ENCODE assay signal across 8 cellular contexts in genomic region chr11:35082322-35083180, GRCh38. TPM values are rescaled to one million over a fixed set of nuclear protein-coding genes. Genes with fewer than 3 reads are reported as not detected.
DNase-seq lines count a peak whose midpoint lies in the region; ATAC-seq and TF ChIP-seq lines count a peak whose summit lies in the region.

No MANE protein-coding gene starts in this region.

- H2AFZ ChIP-seq in DND-41 (ENCODE audit: low read depth, low read length) = no peak overlapping the region

- H3K27me3 ChIP-seq in DND-41 (ENCODE audit: insufficient read depth, low read length, poor library complexity) = no peaks in the 10 kb centered on the region
- H3K27me3 ChIP-seq in lower lobe of right lung (ENCODE audit: low read depth) = no peaks in the 10 kb centered on the region

- peaks cover 25% of the 10 kb centered on the region for H3K36me3 Mint-ChIP-seq in central memory CD8-positive, alpha-beta T cell (ENCODE audit: insufficient read depth)
- H3K36me3 Mint-ChIP-seq in glutamatergic neuron (ENCODE audit: unreplicated experiment) = no peaks in the 10 kb centered on the region

- H3K27ac ChIP-seq in DND-41 (ENCODE audit: low read length) (peak overlapping the region; percentile 43; the same call in 1 of the 2 replicates), lower lobe of right lung (peak overlapping the region; percentile 81)

- TF ChIP-seq CTCF in DND-41 (IDR thresholded peaks at IDR 0.05; ENCODE audit: borderline replicate concordance, extremely low read depth, low read length, poor library complexity, severe bottlenecking) = no peak
- no peak for TF ChIP-seq CTCF in lower lobe of right lung (IDR thresholded peaks at IDR 0.05)
- no peak for TF ChIP-seq CTCF in glutamatergic neuron (IDR thresholded peaks at IDR 0.05; ENCODE audit: partially characterized antibody, unreplicated experiment)

- peak; percentile 87 for DNase-seq in DND-41
- peak in 64 of 76 experiments; percentile 5 to 76 (median 48) for DNase-seq in HUDEP-2 (lab: John Stamatoyannopoulos, UW; ENCODE audit: unreplicated experiment in 76 of 76)
- DNase-seq in central memory CD8-positive, alpha-beta T cell (ENCODE audit: low spot score in 2 of 2) = peak; percentile 72 to 91
- peak; percentile 89 for DNase-seq in lower lobe of right lung
- DNase-seq in stimulated activated CD8-positive, alpha-beta memory T cell treated with anti-CD3 and anti-CD28 coated beads, Interleukin-4, amount 100 ng/mL, for 4 hours (ENCODE audit: low read depth in 2 of 2, low spot score in 1 of 2) = peak; percentile 62 to 73
- no peak for DNase-seq in glutamatergic neuron

- peaks cover 83% of the 10 kb centered on the region for H3K4me1 Mint-ChIP-seq in central memory CD8-positive, alpha-beta T cell
- H3K4me1 Mint-ChIP-seq in glutamatergic neuron (ENCODE audit: low read depth, unreplicated experiment) = no peaks in the 10 kb centered on the region

- intact Hi-C loops in lower lobe of right lung (cut with DNase I) = no loop called here

- H3K9me3 ChIP-seq in DND-41 (ENCODE audit: insufficient read depth, low read length, severe bottlenecking) (no peaks in the 10 kb centered on the region), lower lobe of right lung (no peaks in the 10 kb centered on the region)

- peak overlapping the region; percentile 98 for H3K27ac Mint-ChIP-seq in central memory CD8-positive, alpha-beta T cell (ENCODE audit: low read depth)
- H3K27ac Mint-ChIP-seq in glutamatergic neuron (ENCODE audit: unreplicated experiment) = no peak overlapping the region

- ATAC-seq in DND-41 (ENCODE audit: insufficient read depth, low read depth) (peak; percentile 81), GM21528 (IDR thresholded peaks at IDR 0.05; ENCODE audit: low FRiP score, unreplicated experiment) (peak; percentile 74), lower lobe of right lung (peak; percentile 85 to 93)
- ATAC-seq in activated CD4-positive, CD25-positive, alpha-beta regulatory T cell treated with anti-CD3 and anti-CD28 coated beads, Interleukin-2, amount 50 U/mL, for 24 hours = peak; percentile 68 to 74
- peak; percentile 83 for ATAC-seq in central memory CD8-positive, alpha-beta T cell (replicated peaks; ENCODE audit: extremely low read depth, poor library complexity, severe bottlenecking)

- no peaks in the 10 kb centered on the region for H3K9me3 Mint-ChIP-seq in central memory CD8-positive, alpha-beta T cell
- H3K9me3 Mint-ChIP-seq in glutamatergic neuron (ENCODE audit: unreplicated experiment) = peaks cover 2% of the 10 kb centered on the region

- H3K36me3 ChIP-seq in DND-41 (ENCODE audit: insufficient read depth, low read length) (no peaks in the 10 kb centered on the region), lower lobe of right lung (no peaks in the 10 kb centered on the region)

- H4K20me1 ChIP-seq in DND-41 (ENCODE audit: insufficient read depth, low read length) = no peaks in the 10 kb centered on the region

- H3K4me1 ChIP-seq in DND-41 (ENCODE audit: insufficient read depth, low read length) (peaks cover 60% of the 10 kb centered on the region), lower lobe of right lung (peaks cover 41% of the 10 kb centered on the region)

- no peak overlapping the region for H3K4me3 ChIP-seq in DND-41 (ENCODE audit: low read depth in 1 of 2, low read length in 2 of 2)
- H3K4me3 ChIP-seq in lower lobe of right lung = peak overlapping the region; percentile 9

- peak overlapping the region; percentile 48 for H3K4me2 ChIP-seq in DND-41 (ENCODE audit: insufficient read depth, low read length)

- H3K9ac ChIP-seq in DND-41 (ENCODE audit: low read depth, low read length) = no peak overlapping the region

- H3K79me2 ChIP-seq in DND-41 (ENCODE audit: insufficient read depth, low read length) = no peaks in the 10 kb centered on the region

- no peaks in the 10 kb centered on the region for H3K27me3 Mint-ChIP-seq in central memory CD8-positive, alpha-beta T cell
- no peaks in the 10 kb centered on the region for H3K27me3 Mint-ChIP-seq in glutamatergic neuron (ENCODE audit: unreplicated experiment)

- H3K4me3 Mint-ChIP-seq in central memory CD8-positive, alpha-beta T cell = peak overlapping the region; percentile 78
- no peak overlapping the region for H3K4me3 Mint-ChIP-seq in glutamatergic neuron (ENCODE audit: unreplicated experiment)

RNA-seq across cellular contexts. Expression of gene CD44, which starts 56.4 kb away (rescaled TPM):
- total RNA-seq in lower lobe of right lung (613 TPM), glutamatergic neuron (ENCODE audit: unreplicated experiment) (0.71 TPM)

Comparison
In these comparisons a context has a peak if more than half of its experiments do, and no peak if none do; other contexts are left out.
1. RNA of gene CD44, which starts 56.4 kb away (total RNA-seq): 613 TPM in lower lobe of right lung (single experiment); 0.71 TPM in glutamatergic neuron (single experiment); every median in the first group is over 100 times any median in the second.
2. Peak in every context shown above with its lines, with median percentiles within 50 percentile points of each other: ATAC-seq.